8 cellular contexts compared by ENCODE assay signal in the genomic region with DNA sequence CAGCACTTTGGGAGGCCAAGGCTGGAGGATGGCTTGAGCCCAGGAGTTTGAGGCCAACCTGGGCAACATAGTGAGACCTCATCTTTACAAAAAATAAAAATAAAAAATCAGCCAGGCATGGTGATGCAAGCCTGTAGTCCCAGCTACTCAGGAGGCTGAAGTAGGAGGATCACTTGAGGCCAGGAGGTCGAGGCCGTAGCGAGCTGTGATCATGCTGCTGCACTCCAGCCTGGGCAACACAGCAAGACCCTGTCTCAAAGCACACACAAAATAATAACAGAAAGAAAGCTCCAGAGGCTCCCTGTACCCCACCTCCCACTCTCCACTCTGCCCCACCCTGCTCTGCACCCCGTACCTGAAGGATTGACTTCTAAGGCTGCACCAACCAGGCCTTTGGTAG. TPM values are rescaled to one million over a fixed set of nuclear protein-coding genes. Genes with fewer than 3 reads are reported as not detected.
"Had no signal": no experiment of that assay in that cellular context is flagged by ENCODE, and none has a peak within 500 bp of the region (broad histone marks: within the 10 kb centered on the region; RNA-seq: fewer than 3 reads in every experiment).

No MANE protein-coding gene starts in this region.

RNA-seq across cellular contexts. Expression of a gene that starts 24.2 kb away (rescaled TPM):
- total RNA-seq: HepG2, HT-29, IMR-90, M059J, OCI-LY7, PC-3, Right ventricle myocardium inferior, SJCRH30 had no signal
- polyA plus RNA-seq: HepG2, IMR-90 had no signal

RNA-seq across cellular contexts. Expression of a gene that starts 42.5 kb away (rescaled TPM):
- total RNA-seq: HepG2, IMR-90, M059J, OCI-LY7, PC-3, SJCRH30 had no signal
- polyA plus RNA-seq: HepG2 had no signal
